In the genomic region with DNA sequence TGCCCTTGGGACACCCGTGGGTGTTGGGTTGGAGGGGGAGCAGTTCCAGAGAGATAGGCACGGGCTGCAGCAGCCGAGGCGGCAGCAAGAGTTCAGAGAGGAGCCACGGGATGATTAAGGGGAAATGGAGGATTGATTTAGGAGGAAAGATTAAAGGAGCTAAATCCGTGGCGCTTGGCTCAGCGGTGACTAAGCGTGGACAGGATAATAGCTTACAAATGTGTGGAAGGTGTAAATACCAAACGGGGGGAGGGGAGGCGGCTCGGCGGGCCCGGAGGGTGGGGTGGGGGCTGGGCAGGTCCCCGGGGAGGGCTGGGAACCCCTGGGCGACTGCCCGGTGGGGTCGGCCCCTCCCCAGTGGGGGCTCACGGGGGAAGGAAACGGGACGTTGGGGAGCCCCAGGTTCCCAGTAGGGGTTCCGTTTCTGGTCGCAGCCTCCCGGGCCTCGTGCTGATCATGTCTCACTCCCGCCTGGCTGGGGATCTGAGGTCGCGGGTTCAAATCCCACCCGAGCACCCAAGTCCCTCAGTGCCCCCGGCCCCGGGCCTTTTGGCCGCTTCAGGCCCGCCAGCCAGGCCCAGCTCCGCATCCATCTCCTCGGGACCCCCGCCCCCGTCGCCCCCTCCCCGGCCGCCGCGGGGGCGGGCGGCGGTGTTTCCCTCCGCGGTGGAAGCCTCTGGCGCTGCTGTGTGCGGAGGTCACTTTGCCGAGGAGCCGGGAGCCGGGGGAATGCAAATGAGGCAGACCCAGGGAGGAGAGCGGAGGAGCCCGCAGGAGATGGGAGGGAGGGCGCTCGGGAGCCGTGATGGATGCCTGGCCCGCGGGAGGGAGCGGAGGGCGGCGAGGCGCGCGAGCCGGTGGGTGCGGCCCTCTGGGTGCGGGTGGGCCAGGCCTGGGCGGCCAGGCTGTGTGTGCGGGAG, we compare ENCODE assay signal across 9 cellular contexts. TPM values are rescaled to one million over a fixed set of nuclear protein-coding genes. Genes with fewer than 3 reads are reported as not detected.
DNase-seq lines count a peak whose midpoint lies in the region; ATAC-seq and TF ChIP-seq lines count a peak whose summit lies in the region.
"Had no signal": no experiment of that assay in that cellular context is flagged by ENCODE, and none has a peak within 500 bp of the region (broad histone marks: within the 10 kb centered on the region; RNA-seq: fewer than 3 reads in every experiment).

No MANE protein-coding gene starts in this region.

- CTCF ChIA-PET in MCF 10A (lab: Yijun Ruan, JAX): interaction anchor here (0.6 to 1.8 kb wide), 8 partner anchors 9 to 120 kb away, joined by 3 to 7 read pairs (median 4); no protein-coding TSS in a partner anchor

- H3K79me2 ChIP-seq in ACC112 (ENCODE audit: control insufficient read depth, insufficient read depth, low read length, unreplicated experiment): no peaks in the 10 kb centered on the region

- peaks cover 8% of the 10 kb centered on the region; the same call in 1 of the 2 replicates for H3K27me3 ChIP-seq in ACC112 (ENCODE audit: insufficient read depth, low read length)

- ATAC-seq in GM19463 (IDR thresholded peaks at IDR 0.05; ENCODE audit: unreplicated experiment): no peak
- no peak for ATAC-seq in HG03378 (IDR thresholded peaks at IDR 0.05; ENCODE audit: unreplicated experiment)

- no peak overlapping the region for H3K27ac Mint-ChIP-seq in MCF 10A (ENCODE audit: low read depth, unreplicated experiment)
- H3K27ac Mint-ChIP-seq: T-helper 1 cell treated with Interleukin-12 subunit alpha and Interleukin-12 subunit beta and Interleukin-4 antibody, amounts not matched to agents 30 μg/mL and 1 μg/mL, for 36 hours had no signal

- H3K4me3 ChIP-seq in ACC112 (ENCODE audit: low read depth, low read length) (peak overlapping the region; percentile 63), HFF-Myc (replicated peaks; ENCODE audit: low read depth, low read length) (0 out of 2 replicates have a peak overlapping the region, but pooled peaks have one; percentile 13)

- peaks cover 58% of the 10 kb centered on the region for H3K27me3 Mint-ChIP-seq in MCF 10A (ENCODE audit: insufficient read depth, unreplicated experiment)

- H3K4me1 Mint-ChIP-seq in MCF 10A (ENCODE audit: insufficient read depth, unreplicated experiment): peaks cover 18% of the 10 kb centered on the region

- no TSS peak for BruUV-seq in MCF 10A (replicated peaks; lab: Mats Ljungman, UMichigan)

- POLR2A ChIA-PET in MCF 10A (lab: Yijun Ruan, JAX): no interaction called here

- TF ChIP-seq CTCF in HFF-Myc (IDR thresholded peaks at IDR 0.05; ENCODE audit: low read depth, low read length, missing control alignments) (no peak), MCF 10A (IDR thresholded peaks at IDR 0.05; ENCODE audit: unreplicated experiment) (no peak)

- H3K36me3 Mint-ChIP-seq in MCF 10A (ENCODE audit: insufficient read depth, unreplicated experiment): no peaks in the 10 kb centered on the region

- no peaks in the 10 kb centered on the region for H3K36me3 ChIP-seq in ACC112 (ENCODE audit: insufficient read depth, low read length)

- H2AFZ ChIP-seq in ACC112 (ENCODE audit: low read length, unreplicated experiment): peak overlapping the region; percentile 21

- H3K9me3 Mint-ChIP-seq in MCF 10A (ENCODE audit: unreplicated experiment): no peaks in the 10 kb centered on the region
- H3K9me3 Mint-ChIP-seq: T-helper 1 cell treated with Interleukin-12 subunit alpha and Interleukin-12 subunit beta and Interleukin-4 antibody, amounts not matched to agents 30 μg/mL and 1 μg/mL, for 36 hours had no signal

- peaks cover 21% of the 10 kb centered on the region for H3K4me1 ChIP-seq in ACC112 (ENCODE audit: control insufficient read depth, insufficient read depth, low read length, unreplicated experiment)

- intact Hi-C loops in MCF 10A (cut with micrococcal nuclease): no loop called here

- peak overlapping the region; percentile 15; the same call in 1 of the 2 replicates for H3K27ac ChIP-seq in ACC112 (ENCODE audit: low read depth, low read length)

- DNase-seq in HFF-Myc (ENCODE audit: extremely low read depth, low read depth): peak; percentile 73
- DNase-seq in MCF 10A (ENCODE audit: unreplicated experiment): peak; percentile 33
- peak; percentile 90 for DNase-seq in left kidney (ENCODE audit: low read depth, low spot score)
- DNase-seq in SW 1271 (lab: John Stamatoyannopoulos, UW): no peak
- DNase-seq in NCI-H187 treated with DMSO at 0.1 percent for 48 hours (lab: John Stamatoyannopoulos, UW): no peak

- no peak overlapping the region for H3K4me3 Mint-ChIP-seq in MCF 10A (ENCODE audit: unreplicated experiment)
- H3K4me3 Mint-ChIP-seq: T-helper 1 cell treated with Interleukin-12 subunit alpha and Interleukin-12 subunit beta and Interleukin-4 antibody, amounts not matched to agents 30 μg/mL and 1 μg/mL, for 36 hours had no signal

RNA-seq across cellular contexts. Expression of a gene that starts 8.1 kb away (rescaled TPM):
- 0.17 TPM in 1 of 2 replicates, not detected in the other for total RNA-seq in MCF 10A (2022)

RNA-seq across cellular contexts. Expression of a gene that starts 21.2 kb away (rescaled TPM):
- 81.2 and 105 TPM in 2 replicates for total RNA-seq in MCF 10A (2022)

RNA-seq across cellular contexts. Expression of a gene that starts 21.5 kb away (rescaled TPM):
- 5.3 and 6.3 TPM in 2 replicates for total RNA-seq in MCF 10A (2022)

RNA-seq across cellular contexts. Expression of a gene that starts 23.7 kb away (rescaled TPM):
- total RNA-seq in MCF 10A (2022): 70.7 and 80.2 TPM in 2 replicates

RNA-seq across cellular contexts. Expression of a gene that starts 49.0 kb away (rescaled TPM):
- total RNA-seq in MCF 10A (2022): 29.0 and 29.8 TPM in 2 replicates

Comparison
In these comparisons a context has a peak if more than half of its experiments do, and no peak if none do; other contexts are left out.
1. DNase-seq: peak in HFF-Myc (single experiment), MCF 10A (single experiment) and left kidney (single experiment); none in SW 1271 (0 of 2) and NCI-H187 treated with DMSO at 0.1 percent for 48 hours (single experiment).